Comparison of ENCODE assay signal across 9 cellular contexts in genomic region chr11:3959015-3959917, GRCh38.
DNase-seq lines count a peak whose midpoint lies in the region; ATAC-seq and TF ChIP-seq lines count a peak whose summit lies in the region.
"Had no signal": no experiment of that assay in that cellular context is flagged by ENCODE, and none has a peak within 500 bp of the region (broad histone marks: within the 10 kb centered on the region; RNA-seq: fewer than 3 reads in every experiment).

No MANE protein-coding gene starts in this region.

- H3K27ac Mint-ChIP-seq in T-helper 1 cell treated with Interleukin-12 subunit alpha and Interleukin-12 subunit beta and Interleukin-4 antibody, amounts not matched to agents 30 μg/mL and 1 μg/mL, for 36 hours: peak overlapping the region; percentile 34

- no peaks in the 10 kb centered on the region for H3K27me3 Mint-ChIP-seq in T-helper 1 cell treated with Interleukin-12 subunit alpha and Interleukin-12 subunit beta and Interleukin-4 antibody, amounts not matched to agents 30 μg/mL and 1 μg/mL, for 36 hours (ENCODE audit: low read depth)

- DNase-seq in T-helper 1 cell: no peak
- peak; percentile 54 for DNase-seq in HS-27A (ENCODE audit: low read depth)
- DNase-seq in choroid plexus epithelial cell (ENCODE audit: low read depth): peak; percentile 63
- peak; percentile 63 for DNase-seq in skeletal muscle cell (ENCODE audit: low read depth)
- no peak for DNase-seq in NCI-H446 treated with DMSO at 0.1 percent for 48 hours (lab: John Stamatoyannopoulos, UW)
- DNase-seq in NOMO-1 treated with DMSO at 0.1 percent for 48 hours (lab: John Stamatoyannopoulos, UW; ENCODE audit: unreplicated experiment): no peak
- DNase-seq: left cardiac atrium had no signal

- no peak overlapping the region for H3K4me3 Mint-ChIP-seq in T-helper 1 cell treated with Interleukin-12 subunit alpha and Interleukin-12 subunit beta and Interleukin-4 antibody, amounts not matched to agents 30 μg/mL and 1 μg/mL, for 36 hours

- H3K4me1 Mint-ChIP-seq in T-helper 1 cell treated with Interleukin-12 subunit alpha and Interleukin-12 subunit beta and Interleukin-4 antibody, amounts not matched to agents 30 μg/mL and 1 μg/mL, for 36 hours (ENCODE audit: low read depth): peaks cover 62% of the 10 kb centered on the region

- H3K9me3 Mint-ChIP-seq in T-helper 1 cell treated with Interleukin-12 subunit alpha and Interleukin-12 subunit beta and Interleukin-4 antibody, amounts not matched to agents 30 μg/mL and 1 μg/mL, for 36 hours: peaks cover 2% of the 10 kb centered on the region

- no peak overlapping the region for H3K4me3 ChIP-seq in choroid plexus epithelial cell (ENCODE audit: low read depth, low read length)
- no peak overlapping the region for H3K4me3 ChIP-seq in skeletal muscle cell (ENCODE audit: low read depth, low read length)

- H3K36me3 Mint-ChIP-seq in T-helper 1 cell treated with Interleukin-12 subunit alpha and Interleukin-12 subunit beta and Interleukin-4 antibody, amounts not matched to agents 30 μg/mL and 1 μg/mL, for 36 hours (ENCODE audit: low read depth): peaks cover 28% of the 10 kb centered on the region

- no peak for TF ChIP-seq CTCF in choroid plexus epithelial cell (conservative IDR thresholded peaks at IDR 0.05; ENCODE audit: low read depth, low read length)

- ATAC-seq in GM18873 (IDR thresholded peaks at IDR 0.05; ENCODE audit: low FRiP score, unreplicated experiment): no peak

Comparison
In these comparisons a context has a peak if more than half of its experiments do, and no peak if none do; other contexts are left out.
1. DNase-seq: peak in HS-27A (single experiment), choroid plexus epithelial cell (single experiment) and skeletal muscle cell (single experiment); none in T-helper 1 cell (0 of 5), NCI-H446 treated with DMSO at 0.1 percent for 48 hours (single experiment) and NOMO-1 treated with DMSO at 0.1 percent for 48 hours (single experiment).